In the genomic region with DNA sequence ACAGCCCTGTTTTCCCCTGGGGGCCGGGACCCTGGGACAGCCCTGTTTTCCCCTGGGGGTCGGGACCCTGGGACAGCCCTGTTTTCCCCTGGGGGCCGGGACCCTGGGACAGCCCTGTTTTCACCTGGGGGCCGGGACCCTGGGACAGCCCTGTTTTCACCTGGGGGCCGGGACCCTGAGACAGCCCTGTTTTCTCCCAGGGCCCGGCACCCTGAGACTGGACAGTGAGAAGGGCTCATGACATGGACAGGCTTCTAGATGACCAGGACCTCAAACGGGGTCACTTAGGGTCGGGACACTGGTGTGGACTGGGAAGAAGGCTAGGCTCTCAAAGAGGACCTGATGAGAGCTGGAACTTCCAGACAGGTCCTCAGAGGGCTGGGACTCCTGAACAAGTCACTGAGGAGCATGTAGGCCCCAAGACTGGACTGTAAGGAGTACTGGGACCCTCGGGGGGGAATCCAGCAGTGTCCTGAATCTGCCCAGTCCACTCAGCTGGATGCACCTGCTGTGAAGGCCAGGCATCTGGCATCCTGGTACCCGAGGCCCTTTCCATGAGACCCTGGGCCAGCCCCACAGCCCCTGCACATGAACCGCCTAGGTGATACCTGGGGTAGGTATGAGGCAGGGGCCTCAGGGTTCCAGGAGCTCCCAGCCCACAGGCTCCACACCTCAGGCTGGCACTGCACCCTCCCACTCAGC, we compare ENCODE assay signal across 1 cellular context.
TF ChIP-seq lines count a peak whose summit lies in the region.

No MANE protein-coding gene starts in this region.

TF ChIP-seq in WTC11, 78 proteins besides CTCF, POLR2A, EP300 and RAD21 (continued from another document):
- no peak for TF ChIP-seq CBFB (CRISPR knock-in tag; IDR thresholded peaks at IDR 0.05; ENCODE audit: low read depth)
- no peak for TF ChIP-seq ZBTB21 (CRISPR knock-in tag; IDR thresholded peaks at IDR 0.05; ENCODE audit: borderline replicate concordance)
- TF ChIP-seq, protein P1, sequence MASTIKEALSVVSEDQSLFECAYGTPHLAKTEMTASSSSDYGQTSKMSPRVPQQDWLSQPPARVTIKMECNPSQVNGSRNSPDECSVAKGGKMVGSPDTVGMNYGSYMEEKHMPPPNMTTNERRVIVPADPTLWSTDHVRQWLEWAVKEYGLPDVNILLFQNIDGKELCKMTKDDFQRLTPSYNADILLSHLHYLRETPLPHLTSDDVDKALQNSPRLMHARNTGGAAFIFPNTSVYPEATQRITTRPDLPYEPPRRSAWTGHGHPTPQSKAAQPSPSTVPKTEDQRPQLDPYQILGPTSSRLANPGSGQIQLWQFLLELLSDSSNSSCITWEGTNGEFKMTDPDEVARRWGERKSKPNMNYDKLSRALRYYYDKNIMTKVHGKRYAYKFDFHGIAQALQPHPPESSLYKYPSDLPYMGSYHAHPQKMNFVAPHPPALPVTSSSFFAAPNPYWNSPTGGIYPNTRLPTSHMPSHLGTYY (CRISPR knock-in tag; IDR thresholded peaks at IDR 0.05) = no peak
- no peak for TF ChIP-seq GRHL2 (CRISPR knock-in tag; IDR thresholded peaks at IDR 0.05; ENCODE audit: insufficient replicate concordance, severe bottlenecking)
- TF ChIP-seq CREB1 (CRISPR knock-in tag; IDR thresholded peaks at IDR 0.05) = no peak
- TF ChIP-seq ZNF121 (CRISPR knock-in tag; IDR thresholded peaks at IDR 0.05) = no peak
- TF ChIP-seq, protein P2, sequence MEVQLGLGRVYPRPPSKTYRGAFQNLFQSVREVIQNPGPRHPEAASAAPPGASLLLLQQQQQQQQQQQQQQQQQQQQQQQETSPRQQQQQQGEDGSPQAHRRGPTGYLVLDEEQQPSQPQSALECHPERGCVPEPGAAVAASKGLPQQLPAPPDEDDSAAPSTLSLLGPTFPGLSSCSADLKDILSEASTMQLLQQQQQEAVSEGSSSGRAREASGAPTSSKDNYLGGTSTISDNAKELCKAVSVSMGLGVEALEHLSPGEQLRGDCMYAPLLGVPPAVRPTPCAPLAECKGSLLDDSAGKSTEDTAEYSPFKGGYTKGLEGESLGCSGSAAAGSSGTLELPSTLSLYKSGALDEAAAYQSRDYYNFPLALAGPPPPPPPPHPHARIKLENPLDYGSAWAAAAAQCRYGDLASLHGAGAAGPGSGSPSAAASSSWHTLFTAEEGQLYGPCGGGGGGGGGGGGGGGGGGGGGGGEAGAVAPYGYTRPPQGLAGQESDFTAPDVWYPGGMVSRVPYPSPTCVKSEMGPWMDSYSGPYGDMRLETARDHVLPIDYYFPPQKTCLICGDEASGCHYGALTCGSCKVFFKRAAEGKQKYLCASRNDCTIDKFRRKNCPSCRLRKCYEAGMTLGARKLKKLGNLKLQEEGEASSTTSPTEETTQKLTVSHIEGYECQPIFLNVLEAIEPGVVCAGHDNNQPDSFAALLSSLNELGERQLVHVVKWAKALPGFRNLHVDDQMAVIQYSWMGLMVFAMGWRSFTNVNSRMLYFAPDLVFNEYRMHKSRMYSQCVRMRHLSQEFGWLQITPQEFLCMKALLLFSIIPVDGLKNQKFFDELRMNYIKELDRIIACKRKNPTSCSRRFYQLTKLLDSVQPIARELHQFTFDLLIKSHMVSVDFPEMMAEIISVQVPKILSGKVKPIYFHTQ (CRISPR knock-in tag; IDR thresholded peaks at IDR 0.05) = no peak
TF ChIP-seq in WTC11: peak in this region for 0.
